In genomic region chr4:158996669-158997074, GRCh38 we compare ENCODE assay signal across 11 cellular contexts.
DNase-seq lines count a peak whose midpoint lies in the region; ATAC-seq and TF ChIP-seq lines count a peak whose summit lies in the region.
"Had no signal": no experiment of that assay in that cellular context is flagged by ENCODE, and none has a peak within 500 bp of the region (broad histone marks: within the 10 kb centered on the region; RNA-seq: fewer than 3 reads in every experiment).

No MANE protein-coding gene starts in this region.

- H3K27ac ChIP-seq in SK-N-SH (ENCODE audit: low read depth in 2 of 2, low read length in 1 of 2) (peak overlapping the region in 1 of 2 experiments; percentile 84; a peak in 2 of 4 replicates), thoracic aorta (no peak overlapping the region), WERI-Rb-1 (no peak overlapping the region)
- H3K27ac ChIP-seq: esophagus squamous epithelium had no signal

- peak in 1 of 2 experiments; percentile 87; a peak in 2 of 4 replicates for TF ChIP-seq EP300 in SK-N-SH (IDR thresholded peaks at IDR 0.05; ENCODE audit: borderline replicate concordance in 1 of 2, low read depth in 1 of 2, low read length in 1 of 2)

- TF ChIP-seq CTCF in SK-N-SH (IDR thresholded peaks at IDR 0.05) = no peak
- TF ChIP-seq CTCF in thoracic aorta (IDR thresholded peaks at IDR 0.05) = no peak
- TF ChIP-seq CTCF in WERI-Rb-1 (IDR thresholded peaks at IDR 0.05; ENCODE audit: low read depth, low read length) = no peak

- no peaks in the 10 kb centered on the region for H3K36me3 ChIP-seq in SK-N-SH (replicated peaks in 1 of 2; ENCODE audit: control insufficient read depth in 1 of 2, insufficient read depth in 2 of 2, low read length in 1 of 2)
- no peaks in the 10 kb centered on the region for H3K36me3 ChIP-seq in thoracic aorta
- no peaks in the 10 kb centered on the region for H3K36me3 ChIP-seq in WERI-Rb-1
- H3K36me3 ChIP-seq: esophagus squamous epithelium had no signal

- H3K27me3 ChIP-seq in SK-N-SH (ENCODE audit: insufficient read depth) (no peaks in the 10 kb centered on the region), thoracic aorta (replicated peaks; ENCODE audit: insufficient read depth) (no peaks in the 10 kb centered on the region), WERI-Rb-1 (ENCODE audit: insufficient read depth, low read depth, severe bottlenecking) (no peaks in the 10 kb centered on the region)
- H3K27me3 ChIP-seq: esophagus squamous epithelium had no signal

- peak overlapping the region; percentile 25 for H3K4me2 ChIP-seq in SK-N-SH

- H4K20me1 ChIP-seq in SK-N-SH (ENCODE audit: insufficient read depth) = no peaks in the 10 kb centered on the region

- CTCF ChIA-PET in SK-N-SH (lab: Yijun Ruan, JAX) = no interaction called here

- no peaks in the 10 kb centered on the region for H3K9me2 ChIP-seq in SK-N-SH

- H3K4me1 ChIP-seq in SK-N-SH (ENCODE audit: control insufficient read depth in 1 of 2, insufficient read depth in 2 of 2, low read depth in 1 of 2, low read length in 1 of 2) (peaks cover 0 to 11% of the 10 kb centered on the region in 2 experiments; a peak in 1 of 4 replicates), thoracic aorta (ENCODE audit: control insufficient read depth in 1 of 2, low read depth in 2 of 2) (peaks cover 0 to 6% of the 10 kb centered on the region in 2 donors)

- POLR2A ChIA-PET in SK-N-SH (lab: Yijun Ruan, JAX) = no interaction called here

- TF ChIP-seq RAD21 in SK-N-SH (IDR thresholded peaks at IDR 0.05; ENCODE audit: low read length) = no peak

- ATAC-seq in thoracic aorta (ENCODE audit: insufficient number of reproducible peaks, low FRiP score, low read depth) = peak; percentile 93
- ATAC-seq: activated CD4-positive, alpha-beta T cell treated with anti-CD3 and anti-CD28 coated beads for 36 hours had no signal

- H2AFZ ChIP-seq in SK-N-SH (ENCODE audit: low read depth) = peak overlapping the region; percentile 72; the same call in 1 of the 2 replicates

- H3K9ac ChIP-seq in SK-N-SH = no peak overlapping the region; the same call in 1 of the 2 replicates

- no peaks in the 10 kb centered on the region for H3K79me2 ChIP-seq in SK-N-SH (ENCODE audit: insufficient read depth)

- WGBS in SK-N-SH (ENCODE audit: low lambda C conversion rate) = 6% methylated on average over 3 of the region's 3 CpGs

- no peak overlapping the region for H3K4me3 ChIP-seq in SK-N-SH (ENCODE audit: low read depth in 2 of 2, low read length in 1 of 2)
- H3K4me3 ChIP-seq in thoracic aorta = no peak overlapping the region
- no peak overlapping the region for H3K4me3 ChIP-seq in WERI-Rb-1 (ENCODE audit: low read depth, low read length)
- H3K4me3 ChIP-seq: esophagus squamous epithelium had no signal

- H3F3A ChIP-seq in SK-N-SH (replicated peaks; ENCODE audit: insufficient read depth) = peaks cover 7% of the 10 kb centered on the region

- DNase-seq in NCI-H1417 (lab: John Stamatoyannopoulos, UW) = peak in 2 of 3 experiments; percentile 12 to 28
- DNase-seq in NCI-H1417 treated with DMSO at 0.1 percent for 48 hours (lab: John Stamatoyannopoulos, UW) = no peak
- DNase-seq in SK-N-SH = no peak
- peak; percentile 93 for DNase-seq in glomerular visceral epithelial cell (ENCODE audit: extremely low spot score)
- no peak for DNase-seq in thoracic aorta (ENCODE audit: low spot score)
- no peak for DNase-seq in stimulated activated CD4-positive, alpha-beta T cell treated with anti-CD3 and anti-CD28 coated beads, Interleukin-4, amount 100 ng/mL, for 4 hours
- no peak for DNase-seq in WERI-Rb-1
- DNase-seq in GM19240 (ENCODE audit: insufficient read length, low spot score) = no peak
- DNase-seq: activated CD4-positive, alpha-beta T cell treated with anti-CD3 and anti-CD28 coated beads for 36 hours; esophagus squamous epithelium; stimulated activated CD4-positive, alpha-beta T cell treated with anti-CD3 and anti-CD28 coated beads, Interleukin-12 subunit alpha, Interleukin-12 subunit beta, amount 100 ng/mL, for 4 hours had no signal

- H3K9me3 ChIP-seq in SK-N-SH = no peaks in the 10 kb centered on the region
- no peaks in the 10 kb centered on the region for H3K9me3 ChIP-seq in thoracic aorta
- no peaks in the 10 kb centered on the region for H3K9me3 ChIP-seq in WERI-Rb-1 (ENCODE audit: severe bottlenecking)
- H3K9me3 ChIP-seq: esophagus squamous epithelium had no signal

TF ChIP-seq in SK-N-SH, 30 proteins besides CTCF, POLR2A, EP300 and RAD21 (continues in another document):
- peak; percentile 90 for TF ChIP-seq TCF12 (IDR thresholded peaks at IDR 0.05)
- TF ChIP-seq GABPA (IDR thresholded peaks at IDR 0.05; ENCODE audit: low read depth) = no peak
- TF ChIP-seq MEF2A (IDR thresholded peaks at IDR 0.05; ENCODE audit: borderline replicate concordance, low read depth) = peak; percentile 69
- peak; percentile 80 for TF ChIP-seq YY1 (IDR thresholded peaks at IDR 0.05; ENCODE audit: low read depth)
- TF ChIP-seq, protein P1, sequence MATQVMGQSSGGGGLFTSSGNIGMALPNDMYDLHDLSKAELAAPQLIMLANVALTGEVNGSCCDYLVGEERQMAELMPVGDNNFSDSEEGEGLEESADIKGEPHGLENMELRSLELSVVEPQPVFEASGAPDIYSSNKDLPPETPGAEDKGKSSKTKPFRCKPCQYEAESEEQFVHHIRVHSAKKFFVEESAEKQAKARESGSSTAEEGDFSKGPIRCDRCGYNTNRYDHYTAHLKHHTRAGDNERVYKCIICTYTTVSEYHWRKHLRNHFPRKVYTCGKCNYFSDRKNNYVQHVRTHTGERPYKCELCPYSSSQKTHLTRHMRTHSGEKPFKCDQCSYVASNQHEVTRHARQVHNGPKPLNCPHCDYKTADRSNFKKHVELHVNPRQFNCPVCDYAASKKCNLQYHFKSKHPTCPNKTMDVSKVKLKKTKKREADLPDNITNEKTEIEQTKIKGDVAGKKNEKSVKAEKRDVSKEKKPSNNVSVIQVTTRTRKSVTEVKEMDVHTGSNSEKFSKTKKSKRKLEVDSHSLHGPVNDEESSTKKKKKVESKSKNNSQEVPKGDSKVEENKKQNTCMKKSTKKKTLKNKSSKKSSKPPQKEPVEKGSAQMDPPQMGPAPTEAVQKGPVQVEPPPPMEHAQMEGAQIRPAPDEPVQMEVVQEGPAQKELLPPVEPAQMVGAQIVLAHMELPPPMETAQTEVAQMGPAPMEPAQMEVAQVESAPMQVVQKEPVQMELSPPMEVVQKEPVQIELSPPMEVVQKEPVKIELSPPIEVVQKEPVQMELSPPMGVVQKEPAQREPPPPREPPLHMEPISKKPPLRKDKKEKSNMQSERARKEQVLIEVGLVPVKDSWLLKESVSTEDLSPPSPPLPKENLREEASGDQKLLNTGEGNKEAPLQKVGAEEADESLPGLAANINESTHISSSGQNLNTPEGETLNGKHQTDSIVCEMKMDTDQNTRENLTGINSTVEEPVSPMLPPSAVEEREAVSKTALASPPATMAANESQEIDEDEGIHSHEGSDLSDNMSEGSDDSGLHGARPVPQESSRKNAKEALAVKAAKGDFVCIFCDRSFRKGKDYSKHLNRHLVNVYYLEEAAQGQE (IDR thresholded peaks at IDR 0.05; ENCODE audit: low read depth, low read length) = peak; percentile 74
- no peak for TF ChIP-seq GATA2 (CRISPR knock-in tag; IDR thresholded peaks at IDR 0.05)
- peak; percentile 75 for TF ChIP-seq ZBTB33 (IDR thresholded peaks at IDR 0.05; ENCODE audit: borderline replicate concordance, low read depth)
- TF ChIP-seq MXI1 (IDR thresholded peaks at IDR 0.05; ENCODE audit: low read depth, low read length) = no peak
- peak; percentile 26; the same call in 1 of the 2 replicates for TF ChIP-seq ELF1 (IDR thresholded peaks at IDR 0.05)
- TF ChIP-seq MAX (IDR thresholded peaks at IDR 0.05; ENCODE audit: low read depth) = peak; percentile 68; the same call in 1 of the 2 replicates
- no peak for TF ChIP-seq USF2 (IDR thresholded peaks at IDR 0.05; ENCODE audit: borderline replicate concordance, low read depth, low read length)
- TF ChIP-seq SIN3A (IDR thresholded peaks at IDR 0.05; ENCODE audit: borderline replicate concordance, low read depth, low read length) = peak; percentile 79; the same call in 1 of the 2 replicates
- TF ChIP-seq NFIC (IDR thresholded peaks at IDR 0.05; ENCODE audit: borderline replicate concordance) = peak; percentile 94
- no peak for TF ChIP-seq FOXJ3 (CRISPR knock-in tag; IDR thresholded peaks at IDR 0.05)
- peak; percentile 100 for TF ChIP-seq FOSL2 (IDR thresholded peaks at IDR 0.05; ENCODE audit: borderline replicate concordance, low read depth)
- TF ChIP-seq POLR2AphosphoS5 (IDR thresholded peaks at IDR 0.05; ENCODE audit: low read depth, low read length) = peak; percentile 88; the same call in 1 of the 2 replicates
- no peak for TF ChIP-seq RCOR1 (IDR thresholded peaks at IDR 0.05; ENCODE audit: low read length)

Comparison
In these comparisons a context has a peak if more than half of its experiments do, and no peak if none do; other contexts are left out.
1. DNase-seq: peak in NCI-H1417 (2 of 3) and glomerular visceral epithelial cell (single experiment); none in NCI-H1417 treated with DMSO at 0.1 percent for 48 hours (single experiment), SK-N-SH (single experiment), thoracic aorta (single experiment), stimulated activated CD4-positive, alpha-beta T cell treated with anti-CD3 and anti-CD28 coated beads, Interleukin-4, amount 100 ng/mL, for 4 hours (0 of 2), WERI-Rb-1 (single experiment) and GM19240 (single experiment).